1 cellular context compared by ENCODE assay signal in the genomic region with DNA sequence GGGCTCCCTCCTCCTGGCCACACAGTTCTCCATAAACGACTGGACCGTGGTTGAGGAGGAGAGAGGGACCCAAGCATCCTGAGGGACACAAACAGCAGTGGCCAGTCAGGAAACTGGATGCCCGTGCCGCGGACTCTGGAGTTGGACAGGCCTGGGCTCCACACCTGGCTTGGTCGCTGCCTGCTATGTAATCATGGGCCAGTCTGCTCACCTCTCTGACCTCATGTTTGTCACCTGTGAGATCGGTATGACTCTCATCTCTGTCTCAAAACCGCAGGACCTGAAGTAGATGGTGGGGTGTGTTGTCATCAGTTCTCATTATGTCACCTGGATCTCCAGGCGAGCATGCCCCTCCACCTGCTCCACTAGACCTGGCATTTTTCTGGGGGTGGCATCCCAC.
TF ChIP-seq lines count a peak whose summit lies in the region.

No MANE protein-coding gene starts in this region.

TF ChIP-seq in IMR-90, 13 proteins besides CTCF, POLR2A, EP300 and RAD21 (continued from another document):
- TF ChIP-seq SMC3 (IDR thresholded peaks at IDR 0.05; ENCODE audit: low read depth, low read length): no peak
- TF ChIP-seq RFX5 (IDR thresholded peaks at IDR 0.05; ENCODE audit: low read depth, low read length): no peak
- TF ChIP-seq, protein P1, sequence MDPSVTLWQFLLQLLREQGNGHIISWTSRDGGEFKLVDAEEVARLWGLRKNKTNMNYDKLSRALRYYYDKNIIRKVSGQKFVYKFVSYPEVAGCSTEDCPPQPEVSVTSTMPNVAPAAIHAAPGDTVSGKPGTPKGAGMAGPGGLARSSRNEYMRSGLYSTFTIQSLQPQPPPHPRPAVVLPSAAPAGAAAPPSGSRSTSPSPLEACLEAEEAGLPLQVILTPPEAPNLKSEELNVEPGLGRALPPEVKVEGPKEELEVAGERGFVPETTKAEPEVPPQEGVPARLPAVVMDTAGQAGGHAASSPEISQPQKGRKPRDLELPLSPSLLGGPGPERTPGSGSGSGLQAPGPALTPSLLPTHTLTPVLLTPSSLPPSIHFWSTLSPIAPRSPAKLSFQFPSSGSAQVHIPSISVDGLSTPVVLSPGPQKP (IDR thresholded peaks at IDR 0.05; ENCODE audit: borderline replicate concordance, low read depth, low read length): no peak
- no peak for TF ChIP-seq CEBPB (IDR thresholded peaks at IDR 0.05; ENCODE audit: low read depth, low read length)
- no peak for TF ChIP-seq MAFK (IDR thresholded peaks at IDR 0.05; ENCODE audit: low read depth, low read length)
- TF ChIP-seq, protein P2, sequence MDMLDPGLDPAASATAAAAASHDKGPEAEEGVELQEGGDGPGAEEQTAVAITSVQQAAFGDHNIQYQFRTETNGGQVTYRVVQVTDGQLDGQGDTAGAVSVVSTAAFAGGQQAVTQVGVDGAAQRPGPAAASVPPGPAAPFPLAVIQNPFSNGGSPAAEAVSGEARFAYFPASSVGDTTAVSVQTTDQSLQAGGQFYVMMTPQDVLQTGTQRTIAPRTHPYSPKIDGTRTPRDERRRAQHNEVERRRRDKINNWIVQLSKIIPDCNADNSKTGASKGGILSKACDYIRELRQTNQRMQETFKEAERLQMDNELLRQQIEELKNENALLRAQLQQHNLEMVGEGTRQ (IDR thresholded peaks at IDR 0.05; ENCODE audit: low read depth, low read length): no peak
- TF ChIP-seq RCOR1 (IDR thresholded peaks at IDR 0.05; ENCODE audit: insufficient replicate concordance, low read length): no peak
- TF ChIP-seq MXI1 (IDR thresholded peaks at IDR 0.05; ENCODE audit: borderline replicate concordance, low read depth, low read length): no peak
- TF ChIP-seq BHLHE40 (IDR thresholded peaks at IDR 0.05; ENCODE audit: low read depth, low read length): no peak
- no peak for TF ChIP-seq FOS (IDR thresholded peaks at IDR 0.05; ENCODE audit: low read depth, low read length)
- no peak for TF ChIP-seq CHD1 (IDR thresholded peaks at IDR 0.05; ENCODE audit: low read depth, low read length)
